Comparison of ENCODE assay signal across 8 cellular contexts in genomic region chr9:37965672-37966345, GRCh38.
DNase-seq lines count a peak whose midpoint lies in the region; ATAC-seq and TF ChIP-seq lines count a peak whose summit lies in the region.
"Not testable (repeated sequence)": the region's sequence is repeated elsewhere in the genome, so short reads cannot be mapped to it uniquely, and the experiment has no call there.

No MANE protein-coding gene starts in this region.

- DNase-seq in NOMO-1 treated with DMSO at 0.1 percent for 48 hours (lab: John Stamatoyannopoulos, UW; ENCODE audit: unreplicated experiment) = peak; percentile 0
- DNase-seq in amniotic epithelial cell (ENCODE audit: low read depth) = peak; percentile 70
- DNase-seq in fibroblast of gingiva (ENCODE audit: low read depth) = peak; percentile 65
- not testable (repeated sequence) for DNase-seq in natural killer cell treated with Interleukin-12 subunit alpha and Interleukin-12 subunit beta and Interleukin-15 and Interleukin-18, amount 100 ng/mL, for 72 hours (ENCODE audit: low spot score); thoracic aorta (ENCODE audit: low spot score)

- H3K36me3 ChIP-seq in thoracic aorta = not testable (repeated sequence)

- peak; percentile 50 for ATAC-seq in GM18508 (IDR thresholded peaks at IDR 0.05; ENCODE audit: insufficient read depth, unreplicated experiment)
- ATAC-seq in GM21619 (IDR thresholded peaks at IDR 0.05; ENCODE audit: unreplicated experiment) = peak; percentile 71
- ATAC-seq in HG03135 (IDR thresholded peaks at IDR 0.05; ENCODE audit: unreplicated experiment) = peak; percentile 73
- ATAC-seq in natural killer cell treated with Interleukin-12 subunit alpha and Interleukin-12 subunit beta and Interleukin-15 and Interleukin-18, amount 100 ng/mL, for 72 hours = peak; percentile 60 to 78
- not testable (repeated sequence) for ATAC-seq in thoracic aorta (ENCODE audit: insufficient number of reproducible peaks, low FRiP score, low read depth)

- not testable (repeated sequence) for TF ChIP-seq CTCF in thoracic aorta (IDR thresholded peaks at IDR 0.05)

- H3K27ac Mint-ChIP-seq in natural killer cell treated with Interleukin-12 subunit alpha and Interleukin-12 subunit beta and Interleukin-15 and Interleukin-18, amount 100 ng/mL, for 72 hours = peak overlapping the region in 1 of 2 donors; percentile 60

- H3K27me3 Mint-ChIP-seq in natural killer cell treated with Interleukin-12 subunit alpha and Interleukin-12 subunit beta and Interleukin-15 and Interleukin-18, amount 100 ng/mL, for 72 hours = not testable (repeated sequence)

- H3K27me3 ChIP-seq in thoracic aorta (replicated peaks; ENCODE audit: insufficient read depth) = not testable (repeated sequence)

- H3K4me1 Mint-ChIP-seq in natural killer cell treated with Interleukin-12 subunit alpha and Interleukin-12 subunit beta and Interleukin-15 and Interleukin-18, amount 100 ng/mL, for 72 hours (ENCODE audit: low read depth in 2 of 2) = peaks cover 40 to 47% of the 10 kb centered on the region in 2 donors

- peak overlapping the region; percentile 38 for H3K4me3 Mint-ChIP-seq in natural killer cell treated with Interleukin-12 subunit alpha and Interleukin-12 subunit beta and Interleukin-15 and Interleukin-18, amount 100 ng/mL, for 72 hours

- H3K4me1 ChIP-seq in thoracic aorta (ENCODE audit: control insufficient read depth in 1 of 2, low read depth in 2 of 2) = peaks cover 22 to 67% of the 10 kb centered on the region in 2 donors

- not testable (repeated sequence) for H3K9me3 ChIP-seq in thoracic aorta

- peak overlapping the region; percentile 70 to 76 for H3K27ac ChIP-seq in thoracic aorta

- not testable (repeated sequence) for H3K36me3 Mint-ChIP-seq in natural killer cell treated with Interleukin-12 subunit alpha and Interleukin-12 subunit beta and Interleukin-15 and Interleukin-18, amount 100 ng/mL, for 72 hours

- H3K9me3 Mint-ChIP-seq in natural killer cell treated with Interleukin-12 subunit alpha and Interleukin-12 subunit beta and Interleukin-15 and Interleukin-18, amount 100 ng/mL, for 72 hours = not testable (repeated sequence)

- not testable (repeated sequence) for H3K4me3 ChIP-seq in thoracic aorta
